ENCODE assay signal across 1 cellular context in genomic region chr9:93117924-93118862, GRCh38.
TF ChIP-seq lines count a peak whose summit lies in the region.

No MANE protein-coding gene starts in this region.

TF ChIP-seq in HepG2, 621 proteins besides CTCF, POLR2A, EP300 and RAD21:
- TF ChIP-seq FOSL2 (CRISPR knock-in tag; IDR thresholded peaks at IDR 0.05) = no peak
- no peak for TF ChIP-seq SMARCC2 (IDR thresholded peaks at IDR 0.05)
- TF ChIP-seq ZNF850 (CRISPR knock-in tag; conservative IDR thresholded peaks at IDR 0.05) = no peak
- no peak for TF ChIP-seq ZNF670 (CRISPR knock-in tag; IDR thresholded peaks at IDR 0.05; ENCODE audit: borderline replicate concordance)
- no peak for TF ChIP-seq SETDB1 (CRISPR knock-in tag; IDR thresholded peaks at IDR 0.05; ENCODE audit: borderline replicate concordance)
- no peak for TF ChIP-seq XBP1 (CRISPR knock-in tag; IDR thresholded peaks at IDR 0.05)
- TF ChIP-seq ONECUT2 (CRISPR knock-in tag; IDR thresholded peaks at IDR 0.05) = no peak
- no peak for TF ChIP-seq MXD1 (CRISPR knock-in tag; IDR thresholded peaks at IDR 0.05)
- TF ChIP-seq ZNF484 (CRISPR knock-in tag; IDR thresholded peaks at IDR 0.05; ENCODE audit: borderline replicate concordance, low read depth) = no peak
- no peak for TF ChIP-seq ATF5 (CRISPR knock-in tag; IDR thresholded peaks at IDR 0.05; ENCODE audit: low read depth)
- no peak for TF ChIP-seq NAIF1 (CRISPR knock-in tag; IDR thresholded peaks at IDR 0.05; ENCODE audit: borderline replicate concordance)
- TF ChIP-seq MEIS2 (CRISPR knock-in tag; IDR thresholded peaks at IDR 0.05) = no peak
- no peak for TF ChIP-seq AHDC1 (CRISPR knock-in tag; IDR thresholded peaks at IDR 0.05; ENCODE audit: borderline replicate concordance)
